ENCODE assay signal across 15 cellular contexts in the genomic region with DNA sequence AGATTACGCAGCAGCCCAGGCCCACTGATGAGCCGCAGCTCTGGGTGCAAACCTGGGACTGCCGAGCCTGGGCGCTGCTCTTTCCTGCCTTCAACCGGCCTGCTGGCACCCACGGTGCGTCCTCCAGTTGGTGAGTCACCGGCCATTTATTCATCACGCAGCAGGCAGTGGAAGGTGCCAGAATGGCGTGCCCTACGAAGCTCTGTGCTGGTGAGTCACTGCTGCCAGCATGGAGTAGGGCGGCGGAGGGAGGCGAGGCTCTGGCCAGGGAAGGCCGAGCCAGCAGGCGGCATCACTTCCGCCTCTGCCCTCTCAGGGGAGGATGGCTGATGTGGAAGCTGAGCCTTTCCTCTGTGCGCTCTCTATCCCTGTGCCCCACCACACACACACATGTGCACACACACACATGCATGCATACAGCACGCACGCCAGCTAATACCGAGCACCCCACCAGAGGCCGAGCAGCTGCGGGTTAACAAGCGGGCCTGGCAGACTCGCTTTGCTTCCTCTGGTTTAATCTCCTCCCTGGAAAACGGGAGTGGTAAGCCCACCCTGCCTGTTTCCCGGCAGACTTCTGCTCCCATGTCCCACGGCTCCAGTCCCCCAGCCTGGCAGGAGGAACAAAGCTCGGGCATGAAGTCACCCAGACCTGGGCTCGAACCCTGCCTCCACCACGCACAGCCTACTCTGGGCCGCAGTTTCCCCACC.
DNase-seq lines count a peak whose midpoint lies in the region; ATAC-seq, FAIRE-seq and TF ChIP-seq lines count a peak whose summit lies in the region.
"Had no signal": no experiment of that assay in that cellular context is flagged by ENCODE, and none has a peak within 500 bp of the region (broad histone marks: within the 10 kb centered on the region; RNA-seq: fewer than 3 reads in every experiment).

No MANE protein-coding gene starts in this region.

- peak overlapping the region; percentile 26; the same call in 1 of the 2 replicates for H3K27ac ChIP-seq in RWPE1
- H3K27ac ChIP-seq: breast epithelium, thoracic aorta had no signal

- no peak for ATAC-seq in GM21737 (IDR thresholded peaks at IDR 0.05; ENCODE audit: unreplicated experiment)
- ATAC-seq: activated T-cell treated with anti-CD3 and anti-CD28 coated beads, Interleukin-2, amount 50 U/mL, for 72 hours; sciatic nerve had no signal

- CTCF ChIA-PET in RWPE1 (lab: Yijun Ruan, JAX), result interaction anchor here (0.5 to 0.7 kb wide), 2 partner anchors 183 to 275 kb away, joined by 3 read pairs; no protein-coding TSS in a partner anchor

- no peak for TF ChIP-seq CTCF in RWPE1 (conservative IDR thresholded peaks at IDR 0.05; ENCODE audit: low read depth)

- DNase-seq in DMS53 (lab: John Stamatoyannopoulos, UW) (peak; percentile 15), DMS53 treated with DMSO at 0.1 percent for 48 hours (lab: John Stamatoyannopoulos, UW; ENCODE audit: unreplicated experiment) (no peak), RWPE1 (ENCODE audit: low spot score) (peak; percentile 74), iPS-NIHi7 (ENCODE audit: extremely low spot score) (peak; percentile 27), urothelium cell line (ENCODE audit: low spot score) (peak; percentile 83), GM19239 (ENCODE audit: insufficient read length, low spot score) (no peak)
- DNase-seq in activated CD8-positive, alpha-beta memory T cell treated with anti-CD3 and anti-CD28 coated beads, Interleukin-2, amount 50 U/mL, for 48 hours, result no peak
- DNase-seq: activated CD4-positive, alpha-beta T cell treated with anti-CD3 and anti-CD28 coated beads for 4 hours; activated T-cell treated with anti-CD3 and anti-CD28 coated beads, Interleukin-2, amount 50 U/mL, for 72 hours; NCI-H1105 had no signal

- POLR2A ChIA-PET in RWPE1 (lab: Yijun Ruan, JAX; ENCODE audit: low non-redundant PET), result no interaction called here

- peak; percentile 48 for FAIRE-seq in urothelium cell line (lab: Jason Lieb, UNC)
- FAIRE-seq in GM19239 (lab: Jason Lieb, UNC), result no peak
- FAIRE-seq: GM18507 had no signal

Comparison
In these comparisons a context has a peak if more than half of its experiments do, and no peak if none do; other contexts are left out.
1. DNase-seq: peak in DMS53 (single experiment), RWPE1 (single experiment), iPS-NIHi7 (single experiment) and urothelium cell line (single experiment); none in DMS53 treated with DMSO at 0.1 percent for 48 hours (single experiment), activated CD8-positive, alpha-beta memory T cell treated with anti-CD3 and anti-CD28 coated beads, Interleukin-2, amount 50 U/mL, for 48 hours (single experiment) and GM19239 (single experiment).